8 cellular contexts compared by ENCODE assay signal in genomic region chr4:53601251-53601764, GRCh38. TPM values are rescaled to one million over a fixed set of nuclear protein-coding genes. Genes with fewer than 3 reads are reported as not detected.
DNase-seq lines count a peak whose midpoint lies in the region; ATAC-seq and TF ChIP-seq lines count a peak whose summit lies in the region.

No MANE protein-coding gene starts in this region.

- no peaks in the 10 kb centered on the region for H3K27me3 ChIP-seq in thyroid gland

- peak; percentile 73 for ATAC-seq in GM18861 (IDR thresholded peaks at IDR 0.05; ENCODE audit: unreplicated experiment)
- ATAC-seq in HG03280 (IDR thresholded peaks at IDR 0.05; ENCODE audit: unreplicated experiment): peak; percentile 61
- no peak for ATAC-seq in GM21717 (IDR thresholded peaks at IDR 0.05; ENCODE audit: unreplicated experiment)

- DNase-seq in NCI-H69 (lab: John Stamatoyannopoulos, UW) (peak; percentile 96), fibroblast of mammary gland (ENCODE audit: low read depth) (no peak), thyroid gland (peak; percentile 57 to 59), glomerular visceral epithelial cell (ENCODE audit: extremely low spot score) (no peak)

- 29 to 43% methylated on average over 7 to 9 of the region's 9 CpGs for WGBS in thyroid gland, 2 donors

- H3K27ac ChIP-seq in 22Rv1 (no peak overlapping the region), thyroid gland (no peak overlapping the region)

- intact Hi-C loops in thyroid gland (cut with DNase I): no loop called here

- TF ChIP-seq POLR2A in thyroid gland (IDR thresholded peaks at IDR 0.05): no peak

- H3K4me3 ChIP-seq in fibroblast of mammary gland (ENCODE audit: control insufficient read depth, low read depth, low read length) (no peak overlapping the region), thyroid gland (replicated peaks in 1 of 3) (no peak overlapping the region)

- peaks cover 14 to 30% of the 10 kb centered on the region in 2 donors for H3K4me1 ChIP-seq in thyroid gland

- H3K9me3 ChIP-seq in thyroid gland: no peaks in the 10 kb centered on the region

- peak; percentile 52 for TF ChIP-seq CTCF in 22Rv1 (IDR thresholded peaks at IDR 0.05)
- TF ChIP-seq CTCF in fibroblast of mammary gland (conservative IDR thresholded peaks at IDR 0.05; ENCODE audit: control insufficient read depth, insufficient read depth, low read depth, low read length): peak; percentile 30
- TF ChIP-seq CTCF in thyroid gland (IDR thresholded peaks at IDR 0.05): peak in 4 of 6 experiments; percentile 12 to 41 (median 32)

- no peaks in the 10 kb centered on the region for H3K36me3 ChIP-seq in thyroid gland

RNA-seq across cellular contexts. Expression of gene LNX1, which starts 10.0 kb away (rescaled TPM):
- total RNA-seq in thyroid gland: 10 to 100 TPM; 34.3 to 63.8 (median 43.3) TPM

Comparison
In these comparisons a context has a peak if more than half of its experiments do, and no peak if none do; other contexts are left out.
1. DNase-seq: peak in NCI-H69 (single experiment) and thyroid gland (2 of 2); none in fibroblast of mammary gland (single experiment) and glomerular visceral epithelial cell (single experiment).
2. Peak in every context shown above with its lines, with median percentiles within 50 percentile points of each other: CTCF ChIP-seq.